ENCODE assay signal across 21 cellular contexts in genomic region chr6:150560004-150560883, GRCh38. TPM values are rescaled to one million over a fixed set of nuclear protein-coding genes. Genes with fewer than 3 reads are reported as not detected.
DNase-seq lines count a peak whose midpoint lies in the region; ATAC-seq, FAIRE-seq and TF ChIP-seq lines count a peak whose summit lies in the region.
"Had no signal": no experiment of that assay in that cellular context is flagged by ENCODE, and none has a peak within 500 bp of the region (broad histone marks: within the 10 kb centered on the region; RNA-seq: fewer than 3 reads in every experiment).

No MANE protein-coding gene starts in this region.

- peak overlapping the region; percentile 69 for H3K27ac Mint-ChIP-seq in Calu3 (ENCODE audit: unreplicated experiment)
- H3K27ac Mint-ChIP-seq in stimulated activated effector memory CD8-positive, alpha-beta T cell treated with anti-CD3 and anti-CD28 coated beads, Interleukin-12 subunit alpha, Interleukin-12 subunit beta, amount 100 ng/mL, for 72 hours, result no peak overlapping the region
- H3K27ac Mint-ChIP-seq: CD4-positive, alpha-beta T cell had no signal

- H3K27ac ChIP-seq in K562 (ENCODE audit: extremely low read depth, low read depth, low read length) (peak overlapping the region; percentile 64), esophagus squamous epithelium (peak overlapping the region; percentile 56 to 82 (median 62))
- H3K27ac ChIP-seq: A549, PC-9 had no signal

- 6% methylated on average over 6 of the region's 6 CpGs for whole genome bisulfite sequencing in K562 (ENCODE audit: insufficient coverage, low coverage, missing lambda C conversion rate)
- 40 to 76% methylated on average over 6 of the region's 6 CpGs for WGBS in esophagus squamous epithelium, 2 donors

- H3K79me2 ChIP-seq in K562 (ENCODE audit: control insufficient read depth, insufficient read depth, low read length), result no peaks in the 10 kb centered on the region

- H4K20me1 ChIP-seq in K562 (replicated peaks; ENCODE audit: control insufficient read depth, insufficient read depth, low read length), result no peaks in the 10 kb centered on the region

- TF ChIP-seq CTCF in Calu3 (IDR thresholded peaks at IDR 0.05; ENCODE audit: unreplicated experiment) (no peak), K562 (IDR thresholded peaks at IDR 0.05 in 2 of 3, conservative IDR thresholded peaks at IDR 0.05 in 1 of 3; ENCODE audit: insufficient read depth in 2 of 3, low read depth in 1 of 3, low read length in 3 of 3) (no peak), esophagus squamous epithelium (IDR thresholded peaks at IDR 0.05) (no peak)

- FAIRE-seq in K562 (lab: Jason Lieb, UNC), result peak; percentile 85
- FAIRE-seq: A549, GM12891, GM18507 had no signal

- peaks cover 12% of the 10 kb centered on the region for H3K4me1 Mint-ChIP-seq in Calu3 (ENCODE audit: low read depth, unreplicated experiment)
- no peaks in the 10 kb centered on the region for H3K4me1 Mint-ChIP-seq in stimulated activated effector memory CD8-positive, alpha-beta T cell treated with anti-CD3 and anti-CD28 coated beads, Interleukin-12 subunit alpha, Interleukin-12 subunit beta, amount 100 ng/mL, for 72 hours

- peak; percentile 98 for ATAC-seq in K562
- no peak for ATAC-seq in GM18502 (IDR thresholded peaks at IDR 0.05; ENCODE audit: poor library complexity, unreplicated experiment)
- ATAC-seq in stimulated activated effector memory CD8-positive, alpha-beta T cell treated with anti-CD3 and anti-CD28 coated beads, Interleukin-12 subunit alpha, Interleukin-12 subunit beta, amount 100 ng/mL, for 72 hours, result no peak
- ATAC-seq: A549, Right ventricle myocardium inferior had no signal

- 0 out of 4 replicates have a peak overlapping the region, but pooled peaks of 1 of the 2 experiments have one; percentile 8 for H3K9ac ChIP-seq in K562 (ENCODE audit: insufficient read depth in 1 of 2, low read depth in 2 of 2, low read length in 2 of 2)

- no peak for TF ChIP-seq POLR2A in K562 (conservative IDR thresholded peaks at IDR 0.05)
- TF ChIP-seq POLR2A in esophagus squamous epithelium (IDR thresholded peaks at IDR 0.05), result no peak

- no peaks in the 10 kb centered on the region for H3K9me1 ChIP-seq in K562 (ENCODE audit: control insufficient read depth, insufficient read depth, low read length)

- H2AFZ ChIP-seq in K562 (ENCODE audit: low read depth, low read length), result peak overlapping the region; percentile 57
- H2AFZ ChIP-seq: PC-9 had no signal

- BruUV-seq in Calu3 (replicated peaks; lab: Mats Ljungman, UMichigan) (no TSS peak), K562 (replicated peaks; lab: Mats Ljungman, UMichigan) (no TSS peak)

- no peaks in the 10 kb centered on the region for H3K27me3 Mint-ChIP-seq in Calu3 (ENCODE audit: unreplicated experiment)

- POLR2A ChIA-PET in K562 (lab: Yijun Ruan, JAX), result interaction anchor here (1.1 kb wide), 1 partner anchor 9 kb away, joined by 3 read pairs; no protein-coding TSS in a partner anchor

- H3K9me3 ChIP-seq in K562 (replicated peaks; ENCODE audit: control insufficient read depth, insufficient read depth, low read depth, low read length), result no peaks in the 10 kb centered on the region
- H3K9me3 ChIP-seq in esophagus squamous epithelium, result no peaks in the 10 kb centered on the region
- H3K9me3 ChIP-seq: A549 had no signal

- peak; percentile 82 for TF ChIP-seq EP300 in K562 (IDR thresholded peaks at IDR 0.05; ENCODE audit: low read length)

- H3K4me1 ChIP-seq in K562 (replicated peaks in 1 of 2; ENCODE audit: control insufficient read depth in 2 of 2, insufficient read depth in 2 of 2, low read length in 2 of 2) (peaks cover 0 to 3% of the 10 kb centered on the region in 2 experiments; a peak in 2 of 5 replicates), esophagus squamous epithelium (peaks cover 0 to 6% (median 0%) of the 10 kb centered on the region in 3 donors)
- H3K4me1 ChIP-seq: A549 had no signal

- H3K4me2 ChIP-seq in K562 (ENCODE audit: insufficient read depth, low read length), result peak overlapping the region; percentile 40
- H3K4me2 ChIP-seq: A549, PC-9 had no signal

- in situ Hi-C loops in K562 (cut with MboI), result no loop called here

- TF ChIP-seq RAD21 in K562 (CRISPR knock-in tag; conservative IDR thresholded peaks at IDR 0.05 in 1 of 2, IDR thresholded peaks at IDR 0.05 in 1 of 2), result no peak

- DNase-seq in Calu3, result peak; percentile 6
- peak; percentile 46 for DNase-seq in LoVo (ENCODE audit: low spot score)
- DNase-seq in K562 (ENCODE audit: extremely low read depth in 1 of 4, low spot score in 3 of 4), result peak; percentile 66 to 79 (median 73)
- DNase-seq in esophagus squamous epithelium (lab: John Stamatoyannopoulos, UW), result no peak
- DNase-seq in activated CD8-positive, alpha-beta memory T cell treated with anti-CD3 and anti-CD28 coated beads for 24 hours, result no peak
- no peak for DNase-seq in stimulated activated effector memory CD8-positive, alpha-beta T cell treated with anti-CD3 and anti-CD28 coated beads, Interleukin-12 subunit alpha, Interleukin-12 subunit beta, amount 100 ng/mL, for 72 hours (ENCODE audit: low spot score in 2 of 2)
- DNase-seq: CD4-positive, alpha-beta T cell; DMS53; EL; H7; NCI-H1105 treated with DMSO at 0.1 percent for 48 hours; NCI-H1694; NCI-H748 treated with DMSO at 0.1 percent for 48 hours; PC-9; SW 1271 had no signal

- no peak overlapping the region; the same call in 1 of the 2 replicates for H3K4me3 ChIP-seq in K562
- H3K4me3 ChIP-seq in esophagus squamous epithelium, result no peak overlapping the region
- H3K4me3 ChIP-seq: A549, PC-9 had no signal

- no peaks in the 10 kb centered on the region for H3K36me3 ChIP-seq in K562 (ENCODE audit: control insufficient read depth, insufficient read depth, low read length)
- H3K36me3 ChIP-seq in esophagus squamous epithelium, result no peaks in the 10 kb centered on the region

- no peaks in the 10 kb centered on the region for H3K36me3 Mint-ChIP-seq in Calu3 (ENCODE audit: insufficient read depth, unreplicated experiment)
- H3K36me3 Mint-ChIP-seq in stimulated activated effector memory CD8-positive, alpha-beta T cell treated with anti-CD3 and anti-CD28 coated beads, Interleukin-12 subunit alpha, Interleukin-12 subunit beta, amount 100 ng/mL, for 72 hours, result no peaks in the 10 kb centered on the region

- H3K4me3 Mint-ChIP-seq in Calu3 (ENCODE audit: low read depth, unreplicated experiment), result no peak overlapping the region
- H3K4me3 Mint-ChIP-seq in stimulated activated effector memory CD8-positive, alpha-beta T cell treated with anti-CD3 and anti-CD28 coated beads, Interleukin-12 subunit alpha, Interleukin-12 subunit beta, amount 100 ng/mL, for 72 hours, result no peak overlapping the region
- H3K4me3 Mint-ChIP-seq: CD4-positive, alpha-beta T cell had no signal

- no peaks in the 10 kb centered on the region for H3K27me3 ChIP-seq in K562 (ENCODE audit: control insufficient read depth in 2 of 2, insufficient read depth in 2 of 2, low read length in 2 of 2)
- no peaks in the 10 kb centered on the region for H3K27me3 ChIP-seq in esophagus squamous epithelium

- H3K9me3 Mint-ChIP-seq in Calu3 (ENCODE audit: low read depth, unreplicated experiment), result no peaks in the 10 kb centered on the region
- no peaks in the 10 kb centered on the region for H3K9me3 Mint-ChIP-seq in stimulated activated effector memory CD8-positive, alpha-beta T cell treated with anti-CD3 and anti-CD28 coated beads, Interleukin-12 subunit alpha, Interleukin-12 subunit beta, amount 100 ng/mL, for 72 hours

- intact Hi-C loops in Calu3 (cut with micrococcal nuclease; ENCODE audit: unreplicated experiment) (no loop called here), K562 (cut with micrococcal nuclease) (no loop called here), esophagus squamous epithelium (cut with DNase I) (no loop called here)

- CTCF ChIA-PET in Calu3 (lab: Charles Lee), result no interaction called here
- CTCF ChIA-PET in K562 (lab: Yijun Ruan, JAX; ENCODE audit: low intra/inter-chr PET ratio), result no interaction called here

TF ChIP-seq in K562, 482 proteins besides CTCF, POLR2A, EP300 and RAD21 (continues in another document):
- peak; percentile 42 for TF ChIP-seq NEUROD1 (IDR thresholded peaks at IDR 0.05; ENCODE audit: borderline replicate concordance, low read depth, low read length, partially characterized antibody)
- peak; percentile 90 for TF ChIP-seq PHB2 (IDR thresholded peaks at IDR 0.05; ENCODE audit: low read depth)
- TF ChIP-seq ZNF511 (CRISPR knock-in tag; IDR thresholded peaks at IDR 0.05), result no peak
- no peak for TF ChIP-seq ZNF75A (CRISPR knock-in tag; IDR thresholded peaks at IDR 0.05)
- TF ChIP-seq ZNF274 (IDR thresholded peaks at IDR 0.05; ENCODE audit: borderline replicate concordance, low read depth, low read length), result no peak
- TF ChIP-seq TEAD4 (IDR thresholded peaks at IDR 0.05; ENCODE audit: low read length), result peak; percentile 99
- no peak for TF ChIP-seq TEAD4 (CRISPR knock-in tag; IDR thresholded peaks at IDR 0.05; ENCODE audit: borderline replicate concordance)
- TF ChIP-seq KLF10 (CRISPR knock-in tag; IDR thresholded peaks at IDR 0.05), result no peak
- TF ChIP-seq TRIM24 (IDR thresholded peaks at IDR 0.05), result peak; percentile 94 to 95
- peak; percentile 74; the same call in 1 of the 2 replicates for TF ChIP-seq ELF4 (CRISPR knock-in tag; IDR thresholded peaks at IDR 0.05)

RNA-seq across cellular contexts. Expression of gene PLEKHG1, which starts 39.4 kb away (rescaled TPM):
- total RNA-seq in Calu3 (2022) (9.7 and 16.9 TPM in 2 replicates), K562 (2014; rRNA removed) (not detected in 2 replicates), K562 (2014; rRNA removed; fragmentation: Illumina TruSeq; extraction: Trizol) (not detected in 2 replicates), K562 (2015; rRNA removed; fragmentation: Illumina TruSeq; extraction: Trizol) (not detected in 2 replicates), K562 (2021) (0.16 TPM in 1 of 2 replicates, not detected in the other), esophagus squamous epithelium (10 to 100 TPM; 22.7 to 36.0 (median 27.6) TPM)
- not detected in 2 replicates for total RNA-seq in K562 (2011; cell fraction: chromatin; rRNA removed; ENCODE audit: low replicate concordance)
- total RNA-seq in K562 (2011; cell fraction: nucleolus; rRNA removed), result not detected in 2 replicates
- not detected in 2 replicates for total RNA-seq in K562 (2011; cell fraction: nucleoplasm; rRNA removed)
- polyA plus RNA-seq in K562 (2011; rRNA removed) (not detected in 2 replicates), K562 (2014; fragmentation: Illumina TruSeq; extraction: Trizol) (not detected in 2 replicates), K562 (2014; fragmentation: Nextera tagmentation; extraction: Ambion mirVana) (under 1 TPM in 1 of 2 experiments, not detected in 1; 0.03 TPM), K562 (2014; rRNA removed) (0.03 TPM in 1 of 2 replicates, not detected in the other)
- polyA plus RNA-seq in K562 (2011; cell fraction: cytosol; rRNA removed), result not detected in 2 replicates
- not detected in 2 replicates for polyA plus RNA-seq in K562 (2011; cell fraction: nucleus; rRNA removed)
- 0.06 TPM in 1 of 2 replicates, not detected in the other for polyA plus RNA-seq in K562 (2012)
- not detected in 2 replicates for polyA minus RNA-seq in K562 (2011; rRNA and poly(A)+ RNA removed)
- polyA minus RNA-seq in K562 (2011; cell fraction: cytosol; rRNA and poly(A)+ RNA removed), result not detected in 2 replicates
- polyA minus RNA-seq in K562 (2011; cell fraction: nucleus; rRNA and poly(A)+ RNA removed), result not detected in 2 replicates
- total RNA-seq: LHCN-M2 had no signal

Comparison
In these comparisons a context has a peak if more than half of its experiments do, and no peak if none do; other contexts are left out.
1. DNase-seq: peak in Calu3 (single experiment), LoVo (single experiment) and K562 (4 of 4); none in esophagus squamous epithelium (single experiment), activated CD8-positive, alpha-beta memory T cell treated with anti-CD3 and anti-CD28 coated beads for 24 hours (single experiment) and stimulated activated effector memory CD8-positive, alpha-beta T cell treated with anti-CD3 and anti-CD28 coated beads, Interleukin-12 subunit alpha, Interleukin-12 subunit beta, amount 100 ng/mL, for 72 hours (0 of 2).